In the genomic region with DNA sequence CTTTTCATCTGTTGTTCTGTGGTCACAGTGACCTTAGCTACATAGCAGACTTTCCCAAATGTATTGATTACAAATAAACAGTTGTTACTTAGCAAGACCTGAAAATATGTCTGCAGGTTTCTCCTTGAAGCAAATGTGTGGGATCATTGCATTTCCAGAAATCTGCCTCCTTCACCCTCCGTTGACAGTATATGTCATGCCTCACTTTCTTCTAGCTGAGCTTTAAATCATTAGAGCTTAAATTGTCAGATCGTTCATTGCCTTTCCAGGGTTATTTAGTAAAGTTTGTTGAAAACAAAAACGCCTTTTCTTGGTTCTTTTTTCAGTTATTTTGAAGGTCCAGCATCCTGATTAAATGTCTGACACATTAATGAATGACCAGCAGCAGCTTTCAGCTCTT, we compare ENCODE assay signal across 21 cellular contexts. TPM values are rescaled to one million over a fixed set of nuclear protein-coding genes. Genes with fewer than 3 reads are reported as not detected.
DNase-seq lines count a peak whose midpoint lies in the region; ATAC-seq and TF ChIP-seq lines count a peak whose summit lies in the region.
"Had no signal": no experiment of that assay in that cellular context is flagged by ENCODE, and none has a peak within 500 bp of the region (broad histone marks: within the 10 kb centered on the region; RNA-seq: fewer than 3 reads in every experiment).

No MANE protein-coding gene starts in this region.

- H3K9ac ChIP-seq in SK-N-MC (ENCODE audit: insufficient read length) (no peak overlapping the region), PC-3 (ENCODE audit: low read length) (no peak overlapping the region)

- H3K27me3 ChIP-seq in ACC112 (ENCODE audit: insufficient read depth, low read length) (no peaks in the 10 kb centered on the region), PC-3 (ENCODE audit: low read length) (no peaks in the 10 kb centered on the region)
- no peaks in the 10 kb centered on the region for H3K27me3 ChIP-seq in CD4-positive, alpha-beta memory T cell (ENCODE audit: insufficient read depth, low read length)
- H3K27me3 ChIP-seq: BLaER1 treated with 17β-estradiol and CSF1 and Interleukin-3, amounts not matched to agents 10 nM and 100 nM; Peyer's patch; tibial nerve had no signal

- H3K36me3 Mint-ChIP-seq in CD4-positive, alpha-beta memory T cell: peaks cover 29 to 56% of the 10 kb centered on the region in 2 donors
- H3K36me3 Mint-ChIP-seq in dendritic cell treated with granulocyte-macrophage colony-stimulating factor and Interleukin-4, amounts not matched to agents 40 ng/mL and 50 ng/mL, for 4 days (ENCODE audit: low read depth): peaks cover 62% of the 10 kb centered on the region

- peaks cover 12% of the 10 kb centered on the region; the same call in 1 of the 2 replicates for H4K20me1 ChIP-seq in PC-3 (ENCODE audit: low read length)

- BruUV-seq in PC-3 (replicated peaks; lab: Mats Ljungman, UMichigan): no TSS peak

- no peak overlapping the region for H3K4me2 ChIP-seq in PC-3 (ENCODE audit: low read length)

- peaks cover 20% of the 10 kb centered on the region for H3K4me1 ChIP-seq in ACC112 (ENCODE audit: control insufficient read depth, insufficient read depth, low read length, unreplicated experiment)
- H3K4me1 ChIP-seq in CD4-positive, alpha-beta memory T cell (ENCODE audit: insufficient read depth, low read length): peaks cover 24% of the 10 kb centered on the region
- peaks cover 19% of the 10 kb centered on the region; the same call in 1 of the 2 replicates for H3K4me1 ChIP-seq in PC-3 (ENCODE audit: insufficient read depth, low read length)

- H3K79me2 ChIP-seq in ACC112 (ENCODE audit: control insufficient read depth, insufficient read depth, low read length, unreplicated experiment): peaks cover 26% of the 10 kb centered on the region
- H3K79me2 ChIP-seq in PC-3 (ENCODE audit: low read length): peaks cover 22% of the 10 kb centered on the region

- no peaks in the 10 kb centered on the region for H3K9me3 Mint-ChIP-seq in CD4-positive, alpha-beta memory T cell
- H3K9me3 Mint-ChIP-seq in dendritic cell treated with granulocyte-macrophage colony-stimulating factor and Interleukin-4, amounts not matched to agents 40 ng/mL and 50 ng/mL, for 4 days: no peaks in the 10 kb centered on the region
- H3K9me3 Mint-ChIP-seq: activated naive CD8-positive, alpha-beta T cell treated with anti-CD3 and anti-CD28 coated beads, Interleukin-2, amount 10 ng/mL, durations not matched to agents 7 days and 5 days; effector memory CD8-positive, alpha-beta T cell had no signal

- H3K4me1 Mint-ChIP-seq in CD4-positive, alpha-beta memory T cell: peaks cover 16 to 39% (median 22%) of the 10 kb centered on the region in 4 donors
- peaks cover 56% of the 10 kb centered on the region for H3K4me1 Mint-ChIP-seq in dendritic cell treated with granulocyte-macrophage colony-stimulating factor and Interleukin-4, amounts not matched to agents 40 ng/mL and 50 ng/mL, for 4 days (ENCODE audit: low read depth)

- no peak for ATAC-seq in HG03378 (IDR thresholded peaks at IDR 0.05; ENCODE audit: unreplicated experiment)
- ATAC-seq in PC-3: no peak
- ATAC-seq: effector memory CD8-positive, alpha-beta T cell had no signal

- H3F3A ChIP-seq in PC-3 (ENCODE audit: low read length, unreplicated experiment): peaks cover 4% of the 10 kb centered on the region

- no peak for TF ChIP-seq CTCF in PC-3 (conservative IDR thresholded peaks at IDR 0.05; ENCODE audit: low read depth, low read length)

- POLR2A ChIA-PET in CD4-positive, alpha-beta memory T cell (lab: Charles Lee; ENCODE audit: partially characterized antibody): interaction anchor here (4.0 to 6.7 kb wide), 2 partner anchors 31 to 108 kb away, joined by 51 to 71 read pairs; a partner anchor contains a TSS
- POLR2A ChIA-PET in PC-3 (lab: Charles Lee; ENCODE audit: unreplicated experiment): interaction anchor here (0.6 kb wide), 1 partner anchor 113 kb away, joined by 4 read pairs; no protein-coding TSS in a partner anchor

- peak overlapping the region in 5 of 7 donors; percentile 7 to 76 (median 31) for H3K27ac Mint-ChIP-seq in CD4-positive, alpha-beta memory T cell
- peak overlapping the region; percentile 26 for H3K27ac Mint-ChIP-seq in dendritic cell treated with granulocyte-macrophage colony-stimulating factor and Interleukin-4, amounts not matched to agents 40 ng/mL and 50 ng/mL, for 4 days
- H3K27ac Mint-ChIP-seq: activated naive CD8-positive, alpha-beta T cell treated with anti-CD3 and anti-CD28 coated beads, Interleukin-2, amount 10 ng/mL, durations not matched to agents 7 days and 5 days had no signal

- no peaks in the 10 kb centered on the region for H3K9me2 ChIP-seq in PC-3 (replicated peaks; ENCODE audit: low read length)

- CTCF ChIA-PET in CD4-positive, alpha-beta memory T cell (lab: Charles Lee; ENCODE audit: partially characterized antibody): interaction anchor here (1.0 to 1.8 kb wide), 3 partner anchors 9 to 51 kb away, joined by 5 to 6 read pairs (median 5); no protein-coding TSS in a partner anchor
- CTCF ChIA-PET in PC-3 (lab: Charles Lee): no interaction called here

- H3K4me3 ChIP-seq in ACC112 (ENCODE audit: low read depth, low read length) (no peak overlapping the region), SK-N-MC (no peak overlapping the region), PC-3 (ENCODE audit: low read length) (no peak overlapping the region)
- no peak overlapping the region for H3K4me3 ChIP-seq in CD4-positive, alpha-beta memory T cell (ENCODE audit: low read length in 2 of 2)
- H3K4me3 ChIP-seq: BLaER1 treated with 17β-estradiol and CSF1 and Interleukin-3, amounts not matched to agents 10 nM and 100 nM; HAP-1; Peyer's patch; tibial nerve had no signal

- H3K27ac ChIP-seq in ACC112 (ENCODE audit: low read depth, low read length): peak overlapping the region; percentile 80; the same call in 1 of the 2 replicates
- H3K27ac ChIP-seq in CD4-positive, alpha-beta memory T cell (ENCODE audit: low read depth, low read length): no peak overlapping the region
- peak overlapping the region; percentile 88 for H3K27ac ChIP-seq in SK-N-MC
- no peak overlapping the region for H3K27ac ChIP-seq in PC-3 (ENCODE audit: low read length)
- H3K27ac ChIP-seq: Peyer's patch, tibial nerve had no signal

- no peaks in the 10 kb centered on the region for H3K27me3 Mint-ChIP-seq in CD4-positive, alpha-beta memory T cell
- H3K27me3 Mint-ChIP-seq in dendritic cell treated with granulocyte-macrophage colony-stimulating factor and Interleukin-4, amounts not matched to agents 40 ng/mL and 50 ng/mL, for 4 days: no peaks in the 10 kb centered on the region
- H3K27me3 Mint-ChIP-seq: activated naive CD8-positive, alpha-beta T cell treated with anti-CD3 and anti-CD28 coated beads, Interleukin-2, amount 10 ng/mL, durations not matched to agents 7 days and 5 days; effector memory CD8-positive, alpha-beta T cell had no signal

- DNase-seq in CD4-positive, alpha-beta memory T cell: no peak
- no peak for DNase-seq in SK-N-MC (ENCODE audit: low read depth, low spot score)
- no peak for DNase-seq in amygdala (lab: John Stamatoyannopoulos, UW)
- DNase-seq in PC-3: no peak
- DNase-seq in kidney glomerular epithelial cell (lab: John Stamatoyannopoulos, UW): no peak
- DNase-seq: activated naive CD8-positive, alpha-beta T cell treated with anti-CD3 and anti-CD28 coated beads, Interleukin-2, amount 10 ng/mL, durations not matched to agents 7 days and 5 days; DND-41; effector memory CD8-positive, alpha-beta T cell; hippocampal formation; NCI-H187; NCI-H510A; occipital lobe; Peyer's patch; stimulated activated CD4-positive, alpha-beta T cell treated with anti-CD3 and anti-CD28 coated beads, Interleukin-4, amount 100 ng/mL, for 4 hours had no signal

- H3K36me3 ChIP-seq in ACC112 (ENCODE audit: insufficient read depth, low read length) (peaks cover 30% of the 10 kb centered on the region), SK-N-MC (ENCODE audit: insufficient read depth, low read length) (peaks cover 66% of the 10 kb centered on the region), PC-3 (ENCODE audit: low read depth, low read length) (peaks cover 40% of the 10 kb centered on the region)
- peaks cover 32% of the 10 kb centered on the region for H3K36me3 ChIP-seq in CD4-positive, alpha-beta memory T cell (ENCODE audit: insufficient read depth, low read length)

- intact Hi-C loops in CD4-positive, alpha-beta memory T cell (cut with micrococcal nuclease): loop anchor here (10.0 kb wide), 2 partner anchors 106 to 176 kb away; a partner anchor contains a TSS
- intact Hi-C loops in dendritic cell treated with granulocyte-macrophage colony-stimulating factor and Interleukin-4, amounts not matched to agents 40 ng/mL and 50 ng/mL, for 4 days (cut with micrococcal nuclease): loop anchor here (5.0 kb wide), 1 partner anchor 62 kb away; a partner anchor contains a TSS
- intact Hi-C loops in PC-3 (cut with micrococcal nuclease): no loop called here

- H2AFZ ChIP-seq in ACC112 (ENCODE audit: low read length, unreplicated experiment) (no peak overlapping the region), PC-3 (ENCODE audit: low read length) (no peak overlapping the region)

- H3K4me3 Mint-ChIP-seq in CD4-positive, alpha-beta memory T cell: no peak overlapping the region
- no peak overlapping the region for H3K4me3 Mint-ChIP-seq in dendritic cell treated with granulocyte-macrophage colony-stimulating factor and Interleukin-4, amounts not matched to agents 40 ng/mL and 50 ng/mL, for 4 days
- H3K4me3 Mint-ChIP-seq: activated naive CD8-positive, alpha-beta T cell treated with anti-CD3 and anti-CD28 coated beads, Interleukin-2, amount 10 ng/mL, durations not matched to agents 7 days and 5 days; effector memory CD8-positive, alpha-beta T cell had no signal

- no peaks in the 10 kb centered on the region for H3K9me3 ChIP-seq in CD4-positive, alpha-beta memory T cell (ENCODE audit: control insufficient read depth in 1 of 2, low read length in 2 of 2)
- H3K9me3 ChIP-seq in SK-N-MC (ENCODE audit: low read depth, low read length): no peaks in the 10 kb centered on the region
- no peaks in the 10 kb centered on the region for H3K9me3 ChIP-seq in PC-3 (ENCODE audit: low read length)
- H3K9me3 ChIP-seq: BLaER1 treated with 17β-estradiol and CSF1 and Interleukin-3, amounts not matched to agents 10 nM and 100 nM; HAP-1; Peyer's patch; tibial nerve had no signal

RNA-seq across cellular contexts. Expression of a gene that starts 2.3 kb away (rescaled TPM):
- total RNA-seq in CD4-positive, alpha-beta memory T cell: 10 to 100 TPM; 52.4 to 56.5 TPM
- 10 to 100 TPM in 1 of 2 donors, 1 to 10 TPM in 1; 1.5 to 10.9 TPM for polyA plus RNA-seq in CD4-positive, alpha-beta memory T cell
- total RNA-seq in PC-3 (2014; rRNA removed): 10.6 and 17.9 TPM in 2 replicates

RNA-seq across cellular contexts. Expression of a gene that starts 31.6 kb away (rescaled TPM):
- 100 to 1,000 TPM; 377 to 417 TPM for total RNA-seq in CD4-positive, alpha-beta memory T cell
- 100 to 1,000 TPM; 259 to 394 TPM for polyA plus RNA-seq in CD4-positive, alpha-beta memory T cell
- 293 and 348 TPM in 2 replicates for total RNA-seq in PC-3 (2014; rRNA removed)

RNA-seq across cellular contexts. Expression of a gene that starts 49.5 kb away (rescaled TPM):
- under 1 TPM; 0.58 to 0.76 TPM for total RNA-seq in CD4-positive, alpha-beta memory T cell
- polyA plus RNA-seq in CD4-positive, alpha-beta memory T cell: under 1 TPM; 0.36 to 0.56 TPM
- 1.4 TPM in 1 of 2 replicates, not detected in the other for total RNA-seq in PC-3 (2014; rRNA removed)
- total RNA-seq: kidney epithelial cell, occipital lobe, Peyer's patch had no signal

Comparison
In these comparisons a context has a peak if more than half of its experiments do, and no peak if none do; other contexts are left out.
1. H3K27ac ChIP-seq: peak in ACC112 (single experiment) and SK-N-MC (single experiment); none in CD4-positive, alpha-beta memory T cell (single experiment) and PC-3 (single experiment).